Comparison of ENCODE assay signal across 1 cellular context in the genomic region with DNA sequence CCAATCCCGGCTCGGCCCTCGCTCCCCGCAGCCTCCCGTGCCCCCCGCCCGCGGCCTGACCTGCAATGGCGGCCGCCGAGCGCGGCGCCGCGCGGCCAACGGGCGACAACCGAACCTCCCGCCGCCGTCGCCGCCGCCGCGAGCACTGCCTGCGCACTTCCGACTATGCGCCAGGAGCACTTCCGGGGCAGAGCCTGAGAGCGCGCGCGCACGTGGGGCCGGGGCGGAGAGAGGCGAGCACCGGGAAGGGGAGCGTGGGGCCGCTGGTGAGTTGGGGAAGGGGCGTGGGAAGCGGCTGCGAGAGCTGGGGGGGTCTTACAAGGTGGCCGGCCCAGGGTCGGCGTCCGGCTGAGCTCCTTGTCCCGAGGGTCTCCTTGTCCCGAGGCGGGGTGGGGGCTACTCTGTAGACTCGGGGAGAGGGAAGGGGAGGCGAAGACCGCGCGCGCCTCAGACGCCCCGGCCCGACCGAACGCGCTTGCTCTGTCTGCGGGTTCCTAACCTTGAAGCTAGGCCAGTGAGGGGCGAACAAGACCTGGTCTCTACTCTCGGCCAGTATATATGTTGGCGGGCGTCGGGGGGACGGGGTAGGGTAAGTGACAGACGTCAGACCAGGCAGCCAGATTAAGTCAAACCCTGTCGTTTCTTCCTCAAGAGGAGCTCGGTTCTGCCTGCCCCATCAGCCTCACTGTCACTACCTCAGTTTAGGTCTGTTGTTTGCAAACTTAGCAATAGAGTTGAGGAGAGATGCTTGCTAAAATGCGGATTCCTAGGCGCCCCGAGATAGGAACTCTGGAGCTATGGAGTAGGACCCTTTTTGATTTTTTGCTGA.
A peak's percentile ranks its signal among the peaks of the same experiment; 100 is the strongest.
TF ChIP-seq lines count a peak whose summit lies in the region.

A gene with protein sequence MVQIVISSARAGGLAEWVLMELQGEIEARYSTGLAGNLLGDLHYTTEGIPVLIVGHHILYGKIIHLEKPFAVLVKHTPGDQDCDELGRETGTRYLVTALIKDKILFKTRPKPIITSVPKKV (minus strand): TSS at position 165 of the 829 bp plus-strand sequence. CDS start 11,130 bp downstream, outside the sequence.
A gene (plus strand): TSS at position 226 of the 829 bp plus-strand sequence. CDS start 811 bp downstream, outside the sequence.

TF ChIP-seq in HepG2, 621 proteins besides CTCF, POLR2A, EP300 and RAD21 (continued from another document and continues in another):
- TF ChIP-seq KDM5A (IDR thresholded peaks at IDR 0.05; ENCODE audit: borderline replicate concordance, low read length) (peak; percentile 83), RBM22 (optimal IDR thresholded peaks at IDR 0.05; ENCODE audit: low read length) (no peak), ARNT (IDR thresholded peaks at IDR 0.05) (no peak), EHMT2 (IDR thresholded peaks at IDR 0.05; ENCODE audit: borderline replicate concordance, low read depth, low read length) (no peak), RBM39 (IDR thresholded peaks at IDR 0.05; ENCODE audit: low read depth, low read length, poor library complexity, severe bottlenecking) (peak; percentile 89), TAF1 (CRISPR knock-in tag; IDR thresholded peaks at IDR 0.05) (peak; percentile 66), ARNT2 (CRISPR knock-in tag; IDR thresholded peaks at IDR 0.05; ENCODE audit: low read depth) (peak; percentile 86), ZNF772 (CRISPR knock-in tag; IDR thresholded peaks at IDR 0.05) (no peak), CC2D1A (CRISPR knock-in tag; IDR thresholded peaks at IDR 0.05) (no peak; the same call in 1 of the 2 replicates), ELF3 (CRISPR knock-in tag; IDR thresholded peaks at IDR 0.05) (peak; percentile 64), ZNF337 (CRISPR knock-in tag; IDR thresholded peaks at IDR 0.05; ENCODE audit: borderline replicate concordance, low read depth) (no peak), SIX4 (CRISPR knock-in tag; IDR thresholded peaks at IDR 0.05) (peak; percentile 25; the same call in 1 of the 2 replicates), ZNF724P (CRISPR knock-in tag; IDR thresholded peaks at IDR 0.05; ENCODE audit: borderline replicate concordance) (no peak), NFIB (CRISPR knock-in tag; IDR thresholded peaks at IDR 0.05; ENCODE audit: borderline replicate concordance) (no peak), ZNF20 (CRISPR knock-in tag; IDR thresholded peaks at IDR 0.05) (no peak), SAP130 (CRISPR knock-in tag; IDR thresholded peaks at IDR 0.05; ENCODE audit: low read depth) (peak; percentile 97), ZNF557 (CRISPR knock-in tag; IDR thresholded peaks at IDR 0.05) (peak; percentile 77; the same call in 1 of the 2 replicates), ZNF121 (CRISPR knock-in tag; IDR thresholded peaks at IDR 0.05) (no peak; the same call in 1 of the 2 replicates), ZSCAN20 (CRISPR knock-in tag; IDR thresholded peaks at IDR 0.05; ENCODE audit: borderline replicate concordance) (peak; percentile 57; the same call in 1 of the 2 replicates), AHR (CRISPR knock-in tag; IDR thresholded peaks at IDR 0.05) (peak; percentile 18; the same call in 1 of the 2 replicates), TGIF2 (CRISPR knock-in tag; IDR thresholded peaks at IDR 0.05) (peak; percentile 57; the same call in 1 of the 2 replicates), ZNF709 (CRISPR knock-in tag; IDR thresholded peaks at IDR 0.05) (no peak), HNRNPLL (IDR thresholded peaks at IDR 0.05; ENCODE audit: low read depth, low read length, poor library complexity, severe bottlenecking) (peak; percentile 55), MXD4 (CRISPR knock-in tag; IDR thresholded peaks at IDR 0.05) (peak; percentile 98), U2AF2 (IDR thresholded peaks at IDR 0.05; ENCODE audit: low read depth, low read length) (no peak), NFKB2 (CRISPR knock-in tag; IDR thresholded peaks at IDR 0.05; ENCODE audit: borderline replicate concordance) (peak; percentile 71; the same call in 1 of the 2 replicates), GTF2F1 (IDR thresholded peaks at IDR 0.05; ENCODE audit: low read length) (no peak), SP5 (CRISPR knock-in tag; IDR thresholded peaks at IDR 0.05; ENCODE audit: borderline replicate concordance, low read depth) (peak; percentile 50; the same call in 1 of the 2 replicates), PHF21A (CRISPR knock-in tag; IDR thresholded peaks at IDR 0.05) (peak; percentile 58; the same call in 1 of the 2 replicates), ZNF367 (CRISPR knock-in tag; IDR thresholded peaks at IDR 0.05; ENCODE audit: borderline replicate concordance) (0 out of 2 replicates have a peak, but pooled peaks have one; percentile 52), ZNF138 (CRISPR knock-in tag; IDR thresholded peaks at IDR 0.05; ENCODE audit: low read depth) (no peak), ZNF552 (CRISPR knock-in tag; IDR thresholded peaks at IDR 0.05; ENCODE audit: borderline replicate concordance) (peak; percentile 65; the same call in 1 of the 2 replicates), ZSCAN22 (CRISPR knock-in tag; IDR thresholded peaks at IDR 0.05) (0 out of 2 replicates have a peak, but pooled peaks have one; percentile 20), ZNF556 (CRISPR knock-in tag; IDR thresholded peaks at IDR 0.05; ENCODE audit: borderline replicate concordance) (no peak; the same call in 1 of the 2 replicates), TOE1 (CRISPR knock-in tag; IDR thresholded peaks at IDR 0.05) (no peak), RFXANK (CRISPR knock-in tag; IDR thresholded peaks at IDR 0.05) (no peak), ZMYM3 (CRISPR knock-in tag; IDR thresholded peaks at IDR 0.05) (0 out of 2 replicates have a peak, but pooled peaks have one; percentile 36), ZNF607 (CRISPR knock-in tag; IDR thresholded peaks at IDR 0.05; ENCODE audit: borderline replicate concordance) (peak; percentile 13; the same call in 1 of the 2 replicates), ZNF234 (CRISPR knock-in tag; conservative IDR thresholded peaks at IDR 0.05) (no peak), FOXK1 (CRISPR knock-in tag; IDR thresholded peaks at IDR 0.05; ENCODE audit: borderline replicate concordance, low read depth) (peak; percentile 47; the same call in 1 of the 2 replicates), ZMYM2 (CRISPR knock-in tag; IDR thresholded peaks at IDR 0.05) (no peak)
- TF ChIP-seq, protein P1, sequence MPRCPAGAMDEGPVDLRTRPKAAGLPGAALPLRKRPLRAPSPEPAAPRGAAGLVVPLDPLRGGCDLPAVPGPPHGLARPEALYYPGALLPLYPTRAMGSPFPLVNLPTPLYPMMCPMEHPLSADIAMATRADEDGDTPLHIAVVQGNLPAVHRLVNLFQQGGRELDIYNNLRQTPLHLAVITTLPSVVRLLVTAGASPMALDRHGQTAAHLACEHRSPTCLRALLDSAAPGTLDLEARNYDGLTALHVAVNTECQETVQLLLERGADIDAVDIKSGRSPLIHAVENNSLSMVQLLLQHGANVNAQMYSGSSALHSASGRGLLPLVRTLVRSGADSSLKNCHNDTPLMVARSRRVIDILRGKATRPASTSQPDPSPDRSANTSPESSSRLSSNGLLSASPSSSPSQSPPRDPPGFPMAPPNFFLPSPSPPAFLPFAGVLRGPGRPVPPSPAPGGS (CRISPR knock-in tag; IDR thresholded peaks at IDR 0.05): 0 out of 2 replicates have a peak, but pooled peaks have one; percentile 26
- TF ChIP-seq, protein P2, sequence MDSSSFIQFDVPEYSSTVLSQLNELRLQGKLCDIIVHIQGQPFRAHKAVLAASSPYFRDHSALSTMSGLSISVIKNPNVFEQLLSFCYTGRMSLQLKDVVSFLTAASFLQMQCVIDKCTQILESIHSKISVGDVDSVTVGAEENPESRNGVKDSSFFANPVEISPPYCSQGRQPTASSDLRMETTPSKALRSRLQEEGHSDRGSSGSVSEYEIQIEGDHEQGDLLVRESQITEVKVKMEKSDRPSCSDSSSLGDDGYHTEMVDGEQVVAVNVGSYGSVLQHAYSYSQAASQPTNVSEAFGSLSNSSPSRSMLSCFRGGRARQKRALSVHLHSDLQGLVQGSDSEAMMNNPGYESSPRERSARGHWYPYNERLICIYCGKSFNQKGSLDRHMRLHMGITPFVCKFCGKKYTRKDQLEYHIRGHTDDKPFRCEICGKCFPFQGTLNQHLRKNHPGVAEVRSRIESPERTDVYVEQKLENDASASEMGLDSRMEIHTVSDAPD (CRISPR knock-in tag; IDR thresholded peaks at IDR 0.05): no peak
- TF ChIP-seq, protein P3, sequence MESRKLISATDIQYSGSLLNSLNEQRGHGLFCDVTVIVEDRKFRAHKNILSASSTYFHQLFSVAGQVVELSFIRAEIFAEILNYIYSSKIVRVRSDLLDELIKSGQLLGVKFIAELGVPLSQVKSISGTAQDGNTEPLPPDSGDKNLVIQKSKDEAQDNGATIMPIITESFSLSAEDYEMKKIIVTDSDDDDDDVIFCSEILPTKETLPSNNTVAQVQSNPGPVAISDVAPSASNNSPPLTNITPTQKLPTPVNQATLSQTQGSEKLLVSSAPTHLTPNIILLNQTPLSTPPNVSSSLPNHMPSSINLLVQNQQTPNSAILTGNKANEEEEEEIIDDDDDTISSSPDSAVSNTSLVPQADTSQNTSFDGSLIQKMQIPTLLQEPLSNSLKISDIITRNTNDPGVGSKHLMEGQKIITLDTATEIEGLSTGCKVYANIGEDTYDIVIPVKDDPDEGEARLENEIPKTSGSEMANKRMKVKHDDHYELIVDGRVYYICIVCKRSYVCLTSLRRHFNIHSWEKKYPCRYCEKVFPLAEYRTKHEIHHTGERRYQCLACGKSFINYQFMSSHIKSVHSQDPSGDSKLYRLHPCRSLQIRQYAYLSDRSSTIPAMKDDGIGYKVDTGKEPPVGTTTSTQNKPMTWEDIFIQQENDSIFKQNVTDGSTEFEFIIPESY (CRISPR knock-in tag; IDR thresholded peaks at IDR 0.05): no peak
- TF ChIP-seq, protein P4, sequence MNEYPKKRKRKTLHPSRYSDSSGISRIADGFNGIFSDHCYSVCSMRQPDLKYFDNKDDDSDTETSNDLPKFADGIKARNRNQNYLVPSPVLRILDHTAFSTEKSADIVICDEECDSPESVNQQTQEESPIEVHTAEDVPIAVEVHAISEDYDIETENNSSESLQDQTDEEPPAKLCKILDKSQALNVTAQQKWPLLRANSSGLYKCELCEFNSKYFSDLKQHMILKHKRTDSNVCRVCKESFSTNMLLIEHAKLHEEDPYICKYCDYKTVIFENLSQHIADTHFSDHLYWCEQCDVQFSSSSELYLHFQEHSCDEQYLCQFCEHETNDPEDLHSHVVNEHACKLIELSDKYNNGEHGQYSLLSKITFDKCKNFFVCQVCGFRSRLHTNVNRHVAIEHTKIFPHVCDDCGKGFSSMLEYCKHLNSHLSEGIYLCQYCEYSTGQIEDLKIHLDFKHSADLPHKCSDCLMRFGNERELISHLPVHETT (CRISPR knock-in tag; conservative IDR thresholded peaks at IDR 0.05): no peak; the same call in 1 of the 2 replicates
- TF ChIP-seq, protein P5, sequence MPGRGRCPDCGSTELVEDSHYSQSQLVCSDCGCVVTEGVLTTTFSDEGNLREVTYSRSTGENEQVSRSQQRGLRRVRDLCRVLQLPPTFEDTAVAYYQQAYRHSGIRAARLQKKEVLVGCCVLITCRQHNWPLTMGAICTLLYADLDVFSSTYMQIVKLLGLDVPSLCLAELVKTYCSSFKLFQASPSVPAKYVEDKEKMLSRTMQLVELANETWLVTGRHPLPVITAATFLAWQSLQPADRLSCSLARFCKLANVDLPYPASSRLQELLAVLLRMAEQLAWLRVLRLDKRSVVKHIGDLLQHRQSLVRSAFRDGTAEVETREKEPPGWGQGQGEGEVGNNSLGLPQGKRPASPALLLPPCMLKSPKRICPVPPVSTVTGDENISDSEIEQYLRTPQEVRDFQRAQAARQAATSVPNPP (CRISPR knock-in tag; IDR thresholded peaks at IDR 0.05): 0 out of 2 replicates have a peak, but pooled peaks have one; percentile 16
- TF ChIP-seq, protein P6, sequence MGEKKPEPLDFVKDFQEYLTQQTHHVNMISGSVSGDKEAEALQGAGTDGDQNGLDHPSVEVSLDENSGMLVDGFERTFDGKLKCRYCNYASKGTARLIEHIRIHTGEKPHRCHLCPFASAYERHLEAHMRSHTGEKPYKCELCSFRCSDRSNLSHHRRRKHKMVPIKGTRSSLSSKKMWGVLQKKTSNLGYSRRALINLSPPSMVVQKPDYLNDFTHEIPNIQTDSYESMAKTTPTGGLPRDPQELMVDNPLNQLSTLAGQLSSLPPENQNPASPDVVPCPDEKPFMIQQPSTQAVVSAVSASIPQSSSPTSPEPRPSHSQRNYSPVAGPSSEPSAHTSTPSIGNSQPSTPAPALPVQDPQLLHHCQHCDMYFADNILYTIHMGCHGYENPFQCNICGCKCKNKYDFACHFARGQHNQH (CRISPR knock-in tag; IDR thresholded peaks at IDR 0.05): no peak
- TF ChIP-seq, protein P7, sequence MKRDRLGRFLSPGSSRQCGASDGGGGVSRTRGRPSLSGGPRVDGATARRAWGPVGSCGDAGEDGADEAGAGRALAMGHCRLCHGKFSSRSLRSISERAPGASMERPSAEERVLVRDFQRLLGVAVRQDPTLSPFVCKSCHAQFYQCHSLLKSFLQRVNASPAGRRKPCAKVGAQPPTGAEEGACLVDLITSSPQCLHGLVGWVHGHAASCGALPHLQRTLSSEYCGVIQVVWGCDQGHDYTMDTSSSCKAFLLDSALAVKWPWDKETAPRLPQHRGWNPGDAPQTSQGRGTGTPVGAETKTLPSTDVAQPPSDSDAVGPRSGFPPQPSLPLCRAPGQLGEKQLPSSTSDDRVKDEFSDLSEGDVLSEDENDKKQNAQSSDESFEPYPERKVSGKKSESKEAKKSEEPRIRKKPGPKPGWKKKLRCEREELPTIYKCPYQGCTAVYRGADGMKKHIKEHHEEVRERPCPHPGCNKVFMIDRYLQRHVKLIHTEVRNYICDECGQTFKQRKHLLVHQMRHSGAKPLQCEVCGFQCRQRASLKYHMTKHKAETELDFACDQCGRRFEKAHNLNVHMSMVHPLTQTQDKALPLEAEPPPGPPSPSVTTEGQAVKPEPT (CRISPR knock-in tag; IDR thresholded peaks at IDR 0.05; ENCODE audit: low read depth): 0 out of 2 replicates have a peak, but pooled peaks have one; percentile 64
- TF ChIP-seq, protein P8, sequence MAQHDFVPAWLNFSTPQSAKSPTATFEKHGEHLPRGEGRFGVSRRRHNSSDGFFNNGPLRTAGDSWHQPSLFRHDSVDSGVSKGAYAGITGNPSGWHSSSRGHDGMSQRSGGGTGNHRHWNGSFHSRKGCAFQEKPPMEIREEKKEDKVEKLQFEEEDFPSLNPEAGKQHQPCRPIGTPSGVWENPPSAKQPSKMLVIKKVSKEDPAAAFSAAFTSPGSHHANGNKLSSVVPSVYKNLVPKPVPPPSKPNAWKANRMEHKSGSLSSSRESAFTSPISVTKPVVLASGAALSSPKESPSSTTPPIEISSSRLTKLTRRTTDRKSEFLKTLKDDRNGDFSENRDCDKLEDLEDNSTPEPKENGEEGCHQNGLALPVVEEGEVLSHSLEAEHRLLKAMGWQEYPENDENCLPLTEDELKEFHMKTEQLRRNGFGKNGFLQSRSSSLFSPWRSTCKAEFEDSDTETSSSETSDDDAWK (CRISPR knock-in tag; IDR thresholded peaks at IDR 0.05): no peak
